In the genomic region with DNA sequence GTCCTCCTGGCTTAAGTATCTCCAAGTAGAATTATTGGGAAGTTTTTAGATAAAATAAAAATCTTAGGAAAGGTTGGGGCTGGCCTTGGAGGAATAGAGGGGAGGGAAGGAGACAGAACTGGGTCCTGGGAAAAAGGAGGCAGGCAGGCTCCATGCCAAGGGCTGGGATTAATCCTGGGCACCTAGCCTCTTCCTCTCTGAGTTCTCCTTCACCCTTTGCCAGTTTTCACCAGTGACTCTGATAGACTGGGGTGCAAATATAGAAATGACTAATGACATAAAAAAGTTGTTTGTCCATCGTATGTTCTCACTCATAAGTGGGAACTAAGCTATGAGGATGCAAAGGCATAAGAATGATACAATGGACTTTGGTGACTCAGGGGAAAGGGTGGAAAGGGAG, we compare ENCODE assay signal across 14 cellular contexts.
"Had no signal": no experiment of that assay in that cellular context is flagged by ENCODE, and none has a peak within 500 bp of the region (broad histone marks: within the 10 kb centered on the region; RNA-seq: fewer than 3 reads in every experiment).

No MANE protein-coding gene starts in this region.

- DNase-seq: activated CD4-positive, alpha-beta T cell treated with anti-CD3 and anti-CD28 coated beads, Interleukin-2, amount 10 ng/mL, durations not matched to agents 24 days and 14 days; activated CD4-positive, CD25-positive, alpha-beta regulatory T cell; activated CD8-positive, alpha-beta memory T cell treated with anti-CD3 and anti-CD28 coated beads, Interleukin-2, amount 50 U/mL, for 4 hours; activated CD8-positive, alpha-beta T cell treated with anti-CD3 and anti-CD28 coated beads, Interleukin-2, amount 10 ng/mL, durations not matched to agents 7 days and 5 days; activated gamma-delta T cell treated with Interleukin-2 at 50 U/mL for 16 hours; activated T-cell treated with anti-CD3 and anti-CD28 coated beads, Interleukin-2, amount 50 U/mL, for 72 hours; body of pancreas; effector memory CD8-positive, alpha-beta T cell; hippocampal formation; kidney; right lobe of liver; spleen; stimulated activated naive CD8-positive, alpha-beta T cell treated with anti-CD3 and anti-CD28 coated beads, Interleukin-15, amount 100 ng/mL, for 72 hours; upper lobe of left lung had no signal

- H3K9me3 ChIP-seq: body of pancreas, right lobe of liver, spleen, upper lobe of left lung had no signal

- H3K4me3 ChIP-seq: body of pancreas, right lobe of liver, spleen, upper lobe of left lung had no signal

- H3K27me3 ChIP-seq: body of pancreas, right lobe of liver, spleen, upper lobe of left lung had no signal

- H3K36me3 ChIP-seq: right lobe of liver, spleen, upper lobe of left lung had no signal

- H3K4me1 ChIP-seq: right lobe of liver, upper lobe of left lung had no signal

- H3K27ac ChIP-seq: body of pancreas, right lobe of liver, spleen, upper lobe of left lung had no signal
